Comparison of ENCODE assay signal across 13 cellular contexts in genomic region chr6:112018619-112019416, GRCh38. TPM values are rescaled to one million over a fixed set of nuclear protein-coding genes. Genes with fewer than 3 reads are reported as not detected.
DNase-seq lines count a peak whose midpoint lies in the region; ATAC-seq and TF ChIP-seq lines count a peak whose summit lies in the region.
"Had no signal": no experiment of that assay in that cellular context is flagged by ENCODE, and none has a peak within 500 bp of the region (broad histone marks: within the 10 kb centered on the region; RNA-seq: fewer than 3 reads in every experiment).

No MANE protein-coding gene starts in this region.

- H3K9me3 ChIP-seq in adrenal gland (replicated peaks in 1 of 3) (no peaks in the 10 kb centered on the region), suprapubic skin (no peaks in the 10 kb centered on the region)
- H3K9me3 ChIP-seq: colonic mucosa had no signal

- TF ChIP-seq CTCF in adrenal gland (IDR thresholded peaks at IDR 0.05) (no peak), suprapubic skin (IDR thresholded peaks at IDR 0.05) (no peak)

- DNase-seq in NCI-H1092 treated with DMSO at 0.1 percent for 48 hours (lab: John Stamatoyannopoulos, UW): peak; percentile 16
- no peak for DNase-seq in NCI-H1092 (lab: John Stamatoyannopoulos, UW)
- peak in 4 of 7 donors; percentile 26 to 64 (median 34) for DNase-seq in adrenal gland
- peak; percentile 25 for DNase-seq in kidney tubule cell (ENCODE audit: low spot score)
- peak in 1 of 2 donors; percentile 80 for DNase-seq in suprapubic skin (ENCODE audit: low spot score in 2 of 2)
- DNase-seq in amniotic stem cell (lab: John Stamatoyannopoulos, UW): no peak
- DNase-seq in NCI-H2029 (lab: John Stamatoyannopoulos, UW): no peak
- DNase-seq: 8988T, colonic mucosa, NCI-H446, occipital lobe, T-helper 1 cell had no signal

- H3K4me1 ChIP-seq in adrenal gland (replicated peaks in 1 of 2) (no peaks in the 10 kb centered on the region), suprapubic skin (peaks cover 44% of the 10 kb centered on the region)
- H3K4me1 ChIP-seq: colonic mucosa had no signal

- no peak overlapping the region for H3K4me3 ChIP-seq in adrenal gland
- no peak overlapping the region for H3K4me3 ChIP-seq in suprapubic skin
- H3K4me3 ChIP-seq: colonic mucosa had no signal

- no peaks in the 10 kb centered on the region for H3K36me3 ChIP-seq in adrenal gland (replicated peaks in 1 of 2)
- no peaks in the 10 kb centered on the region for H3K36me3 ChIP-seq in suprapubic skin
- H3K36me3 ChIP-seq: colonic mucosa had no signal

- ATAC-seq in GM18517 (IDR thresholded peaks at IDR 0.05; ENCODE audit: unreplicated experiment): no peak

- H3K27me3 ChIP-seq in adrenal gland: no peaks in the 10 kb centered on the region
- no peaks in the 10 kb centered on the region for H3K27me3 ChIP-seq in suprapubic skin
- H3K27me3 ChIP-seq: colonic mucosa had no signal

- intact Hi-C loops in adrenal gland (cut with DNase I): no loop called here

- TF ChIP-seq EP300 in suprapubic skin (IDR thresholded peaks at IDR 0.05): no peak

- H3K27ac ChIP-seq in adrenal gland: peak overlapping the region in 1 of 5 donors; percentile 48
- H3K27ac ChIP-seq in suprapubic skin: peak overlapping the region; percentile 56
- H3K27ac ChIP-seq: colonic mucosa had no signal

- WGBS in adrenal gland, 4 donors: 46 to 59% (median 55%) methylated on average over 12 of the region's 12 CpGs
- WGBS in suprapubic skin: 43% methylated on average over 12 of the region's 12 CpGs

- TF ChIP-seq POLR2A in adrenal gland (IDR thresholded peaks at IDR 0.05) (no peak), suprapubic skin (IDR thresholded peaks at IDR 0.05) (no peak)

RNA-seq across cellular contexts. Expression of gene CCN6, which starts 35.1 kb away (rescaled TPM):
- total RNA-seq in adrenal gland: not detected
- polyA plus RNA-seq in adrenal gland: not detected
- total RNA-seq in suprapubic skin: 1 to 10 TPM in 2 of 4 donors, under 1 TPM in 1, not detected in 1; 0.25 to 7.6 (median 1.0) TPM
- total RNA-seq: colonic mucosa, occipital lobe had no signal

Comparison
In these comparisons a context has a peak if more than half of its experiments do, and no peak if none do; other contexts are left out.
1. DNase-seq: peak in NCI-H1092 treated with DMSO at 0.1 percent for 48 hours (single experiment), adrenal gland (4 of 7) and kidney tubule cell (single experiment); none in NCI-H1092 (single experiment), amniotic stem cell (single experiment) and NCI-H2029 (single experiment).